22 cellular contexts compared by ENCODE assay signal in genomic region chr6:52588087-52588709, GRCh38. TPM values are rescaled to one million over a fixed set of nuclear protein-coding genes. Genes with fewer than 3 reads are reported as not detected.
A peak's percentile ranks its signal among the peaks of the same experiment; 100 is the strongest.
DNase-seq lines count a peak whose midpoint lies in the region; ATAC-seq and TF ChIP-seq lines count a peak whose summit lies in the region.
"Had no signal": no experiment of that assay in that cellular context is flagged by ENCODE, and none has a peak within 500 bp of the region (broad histone marks: within the 10 kb centered on the region; RNA-seq: fewer than 3 reads in every experiment).

No MANE protein-coding gene starts in this region.

- no peak overlapping the region for H3K18ac ChIP-seq in mesendoderm (ENCODE audit: low read length)

- CTCF ChIA-PET in WTC11 (lab: Charles Lee), result no interaction called here

- no peaks in the 10 kb centered on the region for H3K9me3 Mint-ChIP-seq in WTC11
- no peaks in the 10 kb centered on the region for H3K9me3 Mint-ChIP-seq in progenitor cell of endocrine pancreas (ENCODE audit: low read depth)
- H3K9me3 Mint-ChIP-seq: activated naive CD4-positive, alpha-beta T cell treated with anti-CD3 and anti-CD28 coated beads for 36 hours; CD4-positive, alpha-beta T cell; stimulated activated naive CD8-positive, alpha-beta T cell treated with anti-CD3 and anti-CD28 coated beads, Interleukin-15, Interleukin-2, amounts not matched to agents 100 ng/mL and 50 ng/mL, for 24 hours had no signal

- no peak overlapping the region for H3K23ac ChIP-seq in mesendoderm (ENCODE audit: low read length)

- ATAC-seq in WTC11, result no peak
- no peak for ATAC-seq in GM18517 (IDR thresholded peaks at IDR 0.05; ENCODE audit: unreplicated experiment)
- ATAC-seq: GM12878 had no signal

- no peaks in the 10 kb centered on the region for H3K36me3 ChIP-seq in mesendoderm (ENCODE audit: control insufficient read depth, insufficient read depth, low read length)
- H3K36me3 ChIP-seq: breast epithelium, thoracic aorta, vagina had no signal

- H3K36me3 Mint-ChIP-seq in WTC11 (no peaks in the 10 kb centered on the region), progenitor cell of endocrine pancreas (ENCODE audit: insufficient read depth) (no peaks in the 10 kb centered on the region)

- DNase-seq in NOMO-1 treated with DMSO at 0.1 percent for 48 hours (lab: John Stamatoyannopoulos, UW; ENCODE audit: unreplicated experiment), result peak; percentile 3
- DNase-seq in NOMO-1 (lab: John Stamatoyannopoulos, UW; ENCODE audit: unreplicated experiment in 2 of 2), result no peak
- DNase-seq in WTC11 (ENCODE audit: low spot score), result no peak
- DNase-seq in mesendoderm, result no peak
- DNase-seq in SKM-1 treated with dmso at 0.1 percent for 144 hours (lab: John Stamatoyannopoulos, UW; ENCODE audit: unreplicated experiment), result no peak
- no peak for DNase-seq in progenitor cell of endocrine pancreas (ENCODE audit: low spot score, unreplicated experiment)
- no peak for DNase-seq in NCI-H345 treated with DMSO at 0.1 percent for 48 hours (lab: John Stamatoyannopoulos, UW; ENCODE audit: unreplicated experiment)
- DNase-seq: activated CD4-positive, alpha-beta T cell treated with anti-CD3 and anti-CD28 coated beads, Interleukin-2, amount 50 U/mL, for 4 hours; activated naive CD4-positive, alpha-beta T cell treated with anti-CD3 and anti-CD28 coated beads for 36 hours; amniotic stem cell; CD4-positive, alpha-beta T cell; effector CD8-positive, alpha-beta T cell; GM23248; kidney; NCI-H2081 treated with DMSO at 0.1 percent for 48 hours; T1000 had no signal

- peaks cover 2% of the 10 kb centered on the region for H3K4me1 ChIP-seq in mesendoderm (ENCODE audit: control insufficient read depth, low read depth, low read length)
- H3K4me1 ChIP-seq: breast epithelium, vagina had no signal

- peak overlapping the region; percentile 37 for H2BK5ac ChIP-seq in mesendoderm (ENCODE audit: low read length)

- POLR2A ChIA-PET in WTC11 (lab: Charles Lee), result no interaction called here

- peak overlapping the region; percentile 22 for H3K56ac ChIP-seq in mesendoderm (ENCODE audit: low read length)

- H4K5ac ChIP-seq in mesendoderm (ENCODE audit: low read length), result no peak overlapping the region

- H3K4ac ChIP-seq in mesendoderm (ENCODE audit: low read depth, low read length), result no peak overlapping the region

- H3K4me3 Mint-ChIP-seq in WTC11 (no peak overlapping the region), progenitor cell of endocrine pancreas (ENCODE audit: low read depth) (no peak overlapping the region)
- H3K4me3 Mint-ChIP-seq: activated naive CD4-positive, alpha-beta T cell treated with anti-CD3 and anti-CD28 coated beads for 36 hours; CD4-positive, alpha-beta T cell; stimulated activated naive CD8-positive, alpha-beta T cell treated with anti-CD3 and anti-CD28 coated beads, Interleukin-15, Interleukin-2, amounts not matched to agents 100 ng/mL and 50 ng/mL, for 24 hours had no signal

- peaks cover 8% of the 10 kb centered on the region for H3K4me1 Mint-ChIP-seq in WTC11
- H3K4me1 Mint-ChIP-seq in progenitor cell of endocrine pancreas (ENCODE audit: low read depth), result peaks cover 11% of the 10 kb centered on the region

- H3K27me3 ChIP-seq in mesendoderm (ENCODE audit: insufficient read depth, low read length, poor library complexity), result no peaks in the 10 kb centered on the region
- H3K27me3 ChIP-seq: breast epithelium, vagina had no signal

- no peak overlapping the region for H4K8ac ChIP-seq in mesendoderm (ENCODE audit: low read depth, low read length)

- H2BK15ac ChIP-seq in mesendoderm (replicated peaks; ENCODE audit: low read depth), result no peak overlapping the region

- TF ChIP-seq CTCF in WTC11 (IDR thresholded peaks at IDR 0.05) (no peak), progenitor cell of endocrine pancreas (IDR thresholded peaks at IDR 0.05; ENCODE audit: unreplicated experiment) (no peak)

- H2BK120ac ChIP-seq in mesendoderm (ENCODE audit: low read depth, low read length), result no peak overlapping the region

- no peak overlapping the region for H3K27ac ChIP-seq in mesendoderm (ENCODE audit: low read depth, low read length)
- H3K27ac ChIP-seq: GM23248, thoracic aorta, vagina had no signal

- H3K4me2 ChIP-seq in mesendoderm (ENCODE audit: low read length), result no peak overlapping the region

- H3K79me1 ChIP-seq in mesendoderm (ENCODE audit: low read length), result no peaks in the 10 kb centered on the region

- peak overlapping the region; percentile 90 for H2AK5ac ChIP-seq in mesendoderm (ENCODE audit: low read length)

- H3K27ac Mint-ChIP-seq in WTC11, result peak overlapping the region; percentile 57; the same call in 1 of the 2 replicates
- H3K27ac Mint-ChIP-seq in progenitor cell of endocrine pancreas, result no peak overlapping the region
- H3K27ac Mint-ChIP-seq: activated naive CD4-positive, alpha-beta T cell treated with anti-CD3 and anti-CD28 coated beads for 36 hours; CD4-positive, alpha-beta T cell; stimulated activated naive CD8-positive, alpha-beta T cell treated with anti-CD3 and anti-CD28 coated beads, Interleukin-15, Interleukin-2, amounts not matched to agents 100 ng/mL and 50 ng/mL, for 24 hours had no signal

- peak overlapping the region; percentile 22 for H3K9ac ChIP-seq in mesendoderm (ENCODE audit: low read length)
- H3K9ac ChIP-seq: GM23248 had no signal

- no peaks in the 10 kb centered on the region for H3K79me2 ChIP-seq in mesendoderm (ENCODE audit: control insufficient read depth, insufficient read depth, low read length)

- no peaks in the 10 kb centered on the region for H3K27me3 Mint-ChIP-seq in WTC11 (ENCODE audit: low read depth)
- H3K27me3 Mint-ChIP-seq in progenitor cell of endocrine pancreas, result no peaks in the 10 kb centered on the region
- H3K27me3 Mint-ChIP-seq: CD4-positive, alpha-beta T cell; stimulated activated naive CD8-positive, alpha-beta T cell treated with anti-CD3 and anti-CD28 coated beads, Interleukin-15, Interleukin-2, amounts not matched to agents 100 ng/mL and 50 ng/mL, for 24 hours had no signal

- WGBS in mesendoderm (ENCODE audit: extremely low coverage, insufficient coverage, low lambda C conversion rate), result no CpG with 5 or more reads among the region's 8 CpGs

- H3K4me3 ChIP-seq in mesendoderm (ENCODE audit: low read length), result no peak overlapping the region
- H3K4me3 ChIP-seq: breast epithelium, GM12878, GM23248, thoracic aorta, vagina had no signal

TF ChIP-seq in WTC11, 78 proteins besides CTCF, POLR2A, EP300 and RAD21 (continues in another document):
- TF ChIP-seq TEAD4 (CRISPR knock-in tag; IDR thresholded peaks at IDR 0.05), result no peak
- no peak for TF ChIP-seq IRF1 (CRISPR knock-in tag; IDR thresholded peaks at IDR 0.05)
- TF ChIP-seq TCF7 (CRISPR knock-in tag; IDR thresholded peaks at IDR 0.05; ENCODE audit: low read depth), result no peak
- TF ChIP-seq HMGXB4 (CRISPR knock-in tag; IDR thresholded peaks at IDR 0.05), result no peak
- TF ChIP-seq ARID4B (CRISPR knock-in tag; IDR thresholded peaks at IDR 0.05; ENCODE audit: borderline replicate concordance), result no peak

RNA-seq across cellular contexts. Expression of gene TRAM2, which starts 11.3 kb away (rescaled TPM):
- total RNA-seq in WTC11 (2021) (13.4 to 14.4 TPM (median 13.5 TPM) in 3 replicates), progenitor cell of endocrine pancreas (18.6 and 19.9 TPM in 2 replicates)
- polyA plus RNA-seq in mesendoderm (2013, experiment 1 of 2), result 39.3 TPM
- polyA plus RNA-seq in mesendoderm (2013, experiment 2 of 2), result 39.0 TPM
